ENCODE assay signal across 14 cellular contexts in the genomic region with DNA sequence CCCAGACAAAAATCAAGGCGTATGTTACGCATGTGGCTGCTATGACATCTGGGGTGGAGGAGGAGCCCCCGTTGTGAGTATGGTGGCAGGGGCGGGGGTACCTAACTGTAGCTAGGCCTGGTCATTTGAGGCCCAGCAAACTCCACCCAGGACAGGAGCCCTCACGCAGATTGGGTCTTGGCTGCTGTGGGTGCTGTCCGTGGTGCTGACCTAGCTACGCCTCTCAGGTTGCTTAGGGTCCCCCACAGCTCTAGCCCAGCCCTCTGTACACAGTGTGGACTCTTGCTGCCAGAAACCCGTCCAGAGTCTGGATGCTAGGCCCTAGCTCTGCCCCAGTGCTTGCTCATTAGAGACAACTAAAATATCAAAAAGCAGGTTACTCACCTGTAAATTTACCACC.
DNase-seq lines count a peak whose midpoint lies in the region; ATAC-seq, FAIRE-seq and TF ChIP-seq lines count a peak whose summit lies in the region.
"Had no signal": no experiment of that assay in that cellular context is flagged by ENCODE, and none has a peak within 500 bp of the region (broad histone marks: within the 10 kb centered on the region; RNA-seq: fewer than 3 reads in every experiment).

No MANE protein-coding gene starts in this region.

- ATAC-seq in RWPE2 (ENCODE audit: low read depth): 0 out of 3 replicates have a peak, but pooled peaks have one; percentile 45
- no peak for ATAC-seq in GM21390 (IDR thresholded peaks at IDR 0.05; ENCODE audit: unreplicated experiment)
- ATAC-seq in HG02885 (IDR thresholded peaks at IDR 0.05; ENCODE audit: poor library complexity, unreplicated experiment): no peak
- ATAC-seq: CD8-positive, alpha-beta T cell; stimulated activated memory B cell treated with anti-CD40 and anti-IgM and Interleukin-4, amounts not matched to agents 10 μg/mL and 1 μg/mL and 100 μg/mL, for 72 hours had no signal

- no peak overlapping the region for H3K27ac ChIP-seq in RWPE2 (ENCODE audit: poor library complexity, severe bottlenecking)
- H3K27ac ChIP-seq: left ventricle myocardium inferior had no signal

- no peaks in the 10 kb centered on the region for H3K36me3 ChIP-seq in RWPE2 (ENCODE audit: low read depth)
- H3K36me3 ChIP-seq: left ventricle myocardium inferior had no signal

- H3K4me3 ChIP-seq in RWPE2 (ENCODE audit: severe bottlenecking) (no peak overlapping the region), fibroblast of villous mesenchyme (ENCODE audit: low read depth, low read length) (no peak overlapping the region)
- H3K4me3 ChIP-seq: left ventricle myocardium inferior had no signal

- no peaks in the 10 kb centered on the region for H3K27me3 ChIP-seq in RWPE2 (ENCODE audit: insufficient read depth, poor library complexity, severe bottlenecking)

- no peak for TF ChIP-seq CTCF in RWPE2 (IDR thresholded peaks at IDR 0.05; ENCODE audit: poor library complexity, severe bottlenecking)
- TF ChIP-seq CTCF in fibroblast of villous mesenchyme (IDR thresholded peaks at IDR 0.05; ENCODE audit: insufficient read depth, low read depth, low read length): no peak

- no peaks in the 10 kb centered on the region for H3K4me1 ChIP-seq in RWPE2 (ENCODE audit: insufficient read depth, poor library complexity, severe bottlenecking)
- H3K4me1 ChIP-seq: left ventricle myocardium inferior had no signal

- H3K9me3 ChIP-seq in RWPE2 (ENCODE audit: severe bottlenecking): peaks cover 7% of the 10 kb centered on the region

- no peak for FAIRE-seq in H54 (lab: Jason Lieb, UNC)
- FAIRE-seq: RCC 7860 had no signal

- DNase-seq in A172 (ENCODE audit: low spot score): peak; percentile 7
- peak; percentile 29 for DNase-seq in H54 (ENCODE audit: insufficient read length, low spot score)
- DNase-seq in RWPE2 (ENCODE audit: low spot score): no peak
- DNase-seq in fibroblast of villous mesenchyme (ENCODE audit: low read depth): peak; percentile 21
- DNase-seq in NCI-H1694 (lab: John Stamatoyannopoulos, UW): no peak
- no peak for DNase-seq in nucleus accumbens (lab: John Stamatoyannopoulos, UW)
- DNase-seq: effector CD4-positive, alpha-beta T cell; left ventricle myocardium inferior; NCI-H1092 had no signal

- no peak for TF ChIP-seq POLR2A in H54 (IDR thresholded peaks at IDR 0.05; ENCODE audit: low read depth, low read length)

Comparison
In these comparisons a context has a peak if more than half of its experiments do, and no peak if none do; other contexts are left out.
1. DNase-seq: peak in A172 (single experiment), H54 (single experiment) and fibroblast of villous mesenchyme (single experiment); none in RWPE2 (single experiment), NCI-H1694 (single experiment) and nucleus accumbens (0 of 56).